9 cellular contexts compared by ENCODE assay signal in the genomic region with DNA sequence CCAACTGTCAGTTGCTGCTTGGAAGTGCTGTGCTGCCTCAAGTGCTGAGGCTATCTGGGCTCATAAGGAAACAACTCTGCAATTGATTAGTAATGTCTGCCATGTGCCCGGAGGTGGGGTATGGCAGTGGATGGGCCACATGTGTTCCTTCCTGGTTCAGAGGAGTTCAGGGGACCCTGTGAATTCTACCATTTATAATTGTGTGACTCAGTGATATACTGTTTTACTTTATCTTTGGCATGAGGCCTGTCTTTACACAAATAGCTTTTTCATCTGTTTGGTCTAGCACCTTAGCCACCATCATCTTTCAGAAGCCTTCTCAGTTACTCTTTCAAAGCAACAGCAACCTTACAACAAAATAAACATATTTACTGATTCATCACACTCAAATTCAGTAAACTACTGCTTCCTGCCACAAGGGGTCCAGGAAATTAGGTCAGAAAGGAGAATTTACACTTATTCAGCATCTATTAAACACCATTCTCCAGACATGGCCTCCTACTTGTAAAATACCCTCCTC. TPM values are rescaled to one million over a fixed set of nuclear protein-coding genes. Genes with fewer than 3 reads are reported as not detected.
A peak's percentile ranks its signal among the peaks of the same experiment; 100 is the strongest.
DNase-seq lines count a peak whose midpoint lies in the region; ATAC-seq, FAIRE-seq and TF ChIP-seq lines count a peak whose summit lies in the region.
"Had no signal": no experiment of that assay in that cellular context is flagged by ENCODE, and none has a peak within 500 bp of the region (broad histone marks: within the 10 kb centered on the region; RNA-seq: fewer than 3 reads in every experiment).

No MANE protein-coding gene starts in this region.

- H3K36me3 ChIP-seq in GM06990 (ENCODE audit: control insufficient read depth, insufficient read depth, low read length) (no peaks in the 10 kb centered on the region), osteoblast (ENCODE audit: insufficient read depth, low read length) (no peaks in the 10 kb centered on the region), kidney (ENCODE audit: control insufficient read depth in 1 of 2, insufficient read depth in 2 of 2, low read length in 2 of 2) (no peaks in the 10 kb centered on the region)
- H3K36me3 ChIP-seq: upper lobe of left lung had no signal

- H3K9me3 ChIP-seq in osteoblast (ENCODE audit: low read depth, low read length): no peaks in the 10 kb centered on the region
- no peaks in the 10 kb centered on the region for H3K9me3 ChIP-seq in kidney (ENCODE audit: control insufficient read depth in 1 of 2, low read length in 2 of 2)
- H3K9me3 ChIP-seq: upper lobe of left lung had no signal

- no peak for TF ChIP-seq POLR2A in NB4 (IDR thresholded peaks at IDR 0.05; ENCODE audit: extremely low read depth, insufficient read length)

- no peak overlapping the region for H3K9ac ChIP-seq in kidney (ENCODE audit: low read length in 2 of 2)

- H3K4me3 ChIP-seq in GM06990 (replicated peaks; ENCODE audit: low read depth, low read length): no peak overlapping the region
- H3K4me3 ChIP-seq in NB4 (ENCODE audit: low read depth, low read length): no peak overlapping the region
- H3K4me3 ChIP-seq in dorsolateral prefrontal cortex: peak overlapping the region in 1 of 59 donors; percentile 19
- peak overlapping the region; percentile 7 for H3K4me3 ChIP-seq in osteoblast (ENCODE audit: insufficient read depth, low read length)
- H3K4me3 ChIP-seq in kidney (ENCODE audit: low read length in 2 of 2): no peak overlapping the region
- H3K4me3 ChIP-seq: upper lobe of left lung had no signal

- H3K27ac ChIP-seq in dorsolateral prefrontal cortex (peak overlapping the region in 46 of 59 donors; percentile 0 to 93 (median 54)), osteoblast (ENCODE audit: low read depth, low read length) (peak overlapping the region; percentile 74), kidney (ENCODE audit: low read depth in 2 of 2, low read length in 2 of 2) (no peak overlapping the region)

- H2AFZ ChIP-seq in osteoblast (ENCODE audit: low read length): peak overlapping the region; percentile 88

- ATAC-seq in GM19328 (IDR thresholded peaks at IDR 0.05; ENCODE audit: unreplicated experiment): no peak

- intact Hi-C loops in dorsolateral prefrontal cortex (cut with DNase I): no loop called here
- intact Hi-C loops in kidney (cut with DNase I): no loop called here

- H3K27me3 ChIP-seq in GM06990 (replicated peaks; ENCODE audit: control insufficient read depth, insufficient read depth, low read length): no peaks in the 10 kb centered on the region; the same call in 1 of the 2 replicates
- no peaks in the 10 kb centered on the region for H3K27me3 ChIP-seq in dorsolateral prefrontal cortex
- no peaks in the 10 kb centered on the region for H3K27me3 ChIP-seq in osteoblast (ENCODE audit: insufficient read depth, low read length)
- H3K27me3 ChIP-seq: upper lobe of left lung had no signal

- H3K79me2 ChIP-seq in osteoblast (ENCODE audit: insufficient read depth, low read length): no peaks in the 10 kb centered on the region

- peak overlapping the region; percentile 61 for H3K4me2 ChIP-seq in osteoblast (ENCODE audit: insufficient read depth, low read length)

- TF ChIP-seq CTCF in GM06990 (IDR thresholded peaks at IDR 0.05; ENCODE audit: insufficient read depth, low read length, poor library complexity, severe bottlenecking) (peak; percentile 18), NB4 (IDR thresholded peaks at IDR 0.05; ENCODE audit: low read depth, low read length) (peak; percentile 12), dorsolateral prefrontal cortex (IDR thresholded peaks at IDR 0.05 in 54 of 56, conservative IDR thresholded peaks at IDR 0.05 in 2 of 56; ENCODE audit: low read depth in 1 of 56, partially characterized antibody in 56 of 56) (peak in 22 of 56 donors; percentile 9 to 45 (median 18)), osteoblast (IDR thresholded peaks at IDR 0.05; ENCODE audit: extremely low read depth, low read depth, low read length) (peak; percentile 48), kidney (IDR thresholded peaks at IDR 0.05; ENCODE audit: borderline replicate concordance, extremely low read depth, insufficient read depth) (no peak), D721Med (IDR thresholded peaks at IDR 0.05; ENCODE audit: insufficient read depth, missing control alignments) (no peak)

- H3K4me1 ChIP-seq in osteoblast (ENCODE audit: insufficient read depth, low read length): peaks cover 65% of the 10 kb centered on the region
- peaks cover 0 to 3% of the 10 kb centered on the region in 2 donors for H3K4me1 ChIP-seq in kidney (ENCODE audit: control insufficient read depth in 1 of 2, insufficient read depth in 1 of 2, low read depth in 1 of 2, low read length in 2 of 2)

- DNase-seq in GM06990 (ENCODE audit: extremely low read depth, insufficient read length) (no peak), NB4 (ENCODE audit: low read depth) (no peak), dorsolateral prefrontal cortex (no peak), osteoblast (ENCODE audit: insufficient read length, low spot score, missing footprints) (no peak), kidney (no peak), D721Med (ENCODE audit: insufficient read length, low spot score) (no peak)
- DNase-seq: upper lobe of left lung had no signal

- no peak for FAIRE-seq in kidney (lab: Jason Lieb, UNC)
- FAIRE-seq in D721Med (lab: Jason Lieb, UNC): no peak
- FAIRE-seq: endometrium had no signal

- H4K20me1 ChIP-seq in osteoblast (ENCODE audit: insufficient read depth, low read length): no peaks in the 10 kb centered on the region

RNA-seq across cellular contexts. Expression of a gene that starts 20.9 kb away (rescaled TPM):
- total RNA-seq in dorsolateral prefrontal cortex (1,000 to 10,000 TPM in 9 of 120 experiments, 100 to 1,000 TPM in 111; 391 to 1,132 (median 804) TPM), osteoblast (52.2 and 72.4 TPM in 2 replicates), kidney (59.5 TPM)
- polyA plus RNA-seq in kidney (ENCODE audit: insufficient read depth, low read depth, low replicate concordance): 49.6 TPM

Comparison
In these comparisons a context has a peak if more than half of its experiments do, and no peak if none do; other contexts are left out.
1. CTCF ChIP-seq: peak in GM06990 (single experiment), NB4 (single experiment) and osteoblast (single experiment); none in kidney (single experiment) and D721Med (single experiment).
2. H3K27ac ChIP-seq: peak in dorsolateral prefrontal cortex (46 of 59) and osteoblast (single experiment); none in kidney (0 of 2).